Comparison of ENCODE assay signal across 9 cellular contexts in the genomic region with DNA sequence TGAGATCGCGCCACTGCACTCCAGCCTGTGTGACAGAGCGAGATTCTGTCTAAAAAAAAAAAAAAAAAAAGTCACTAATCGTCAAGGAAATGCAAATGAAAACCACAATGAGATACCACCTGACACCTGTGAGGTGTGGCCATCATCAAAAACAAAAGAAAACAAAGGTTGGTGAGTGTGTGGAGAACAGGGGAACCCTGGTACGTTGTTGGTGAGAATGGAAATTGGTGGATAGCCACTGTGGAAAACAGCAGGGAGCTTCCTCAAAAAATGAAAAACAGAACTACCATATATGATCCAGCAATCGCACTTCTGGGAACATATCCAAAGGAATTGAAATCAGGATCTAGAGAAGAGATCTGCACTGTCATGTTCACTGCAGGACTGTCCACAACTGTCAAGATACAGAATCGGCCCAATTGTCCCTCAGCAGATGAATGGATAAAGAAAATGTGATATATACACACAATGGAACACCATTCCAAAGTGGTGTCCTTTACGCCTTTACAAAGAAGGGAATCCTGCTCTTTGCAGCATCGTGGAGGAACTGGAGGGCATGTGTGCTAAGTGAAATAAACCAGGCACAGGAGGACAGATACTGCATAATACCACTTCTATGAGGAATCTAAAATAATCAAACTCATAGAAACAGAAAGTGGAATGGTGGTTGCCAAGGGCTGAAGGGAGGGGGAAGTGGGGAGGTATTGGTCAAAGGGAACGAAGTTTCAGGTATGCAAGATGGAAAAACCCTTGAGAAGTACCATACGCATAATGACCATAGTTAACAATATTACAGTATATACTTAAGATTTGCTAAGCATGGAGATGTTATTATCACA.
A peak's percentile ranks its signal among the peaks of the same experiment; 100 is the strongest.
DNase-seq lines count a peak whose midpoint lies in the region; ATAC-seq and TF ChIP-seq lines count a peak whose summit lies in the region.
"Had no signal": no experiment of that assay in that cellular context is flagged by ENCODE, and none has a peak within 500 bp of the region (broad histone marks: within the 10 kb centered on the region; RNA-seq: fewer than 3 reads in every experiment).

No MANE protein-coding gene starts in this region.

- 28 to 54% methylated on average over 8 to 11 of the region's 11 CpGs for WGBS in gastroesophageal sphincter (ENCODE audit: low coverage in 1 of 2), 2 donors
- WGBS in thyroid gland, 2 donors = 66 to 81% methylated on average over 11 of the region's 11 CpGs

- H3K36me3 ChIP-seq in gastroesophageal sphincter (peaks cover 0 to 1% of the 10 kb centered on the region in 2 donors), thyroid gland (no peaks in the 10 kb centered on the region)

- no peaks in the 10 kb centered on the region for H3K9me3 ChIP-seq in gastroesophageal sphincter
- no peaks in the 10 kb centered on the region for H3K9me3 ChIP-seq in thyroid gland

- ATAC-seq in HG03097 (IDR thresholded peaks at IDR 0.05; ENCODE audit: low FRiP score, unreplicated experiment) = peak; percentile 50
- ATAC-seq in gastroesophageal sphincter = no peak

- no peak for TF ChIP-seq EP300 in gastroesophageal sphincter (IDR thresholded peaks at IDR 0.05)

- peaks cover 35% of the 10 kb centered on the region for H3K4me1 Mint-ChIP-seq in activated T-helper 2 cell treated with anti-CD3 and anti-CD28 coated beads, Interferon-gamma antibody, Interleukin-2, Interleukin-4, amounts not matched to agents 10 μg/mL and 5 μg/mL and 100 μg/mL, durations not matched to agents 14 hours and 24 hours and 36 hours (ENCODE audit: low read depth)

- H3K36me3 Mint-ChIP-seq in activated T-helper 2 cell treated with anti-CD3 and anti-CD28 coated beads, Interferon-gamma antibody, Interleukin-2, Interleukin-4, amounts not matched to agents 10 μg/mL and 5 μg/mL and 100 μg/mL, durations not matched to agents 14 hours and 24 hours and 36 hours (ENCODE audit: low read depth) = peaks cover under 1% of the 10 kb centered on the region

- peak in 4 of 6 experiments; percentile 5 to 67 (median 62) for DNase-seq in stimulated activated naive CD4-positive, alpha-beta T cell (lab: John Stamatoyannopoulos, UW)
- DNase-seq in stimulated activated naive CD4-positive, alpha-beta T cell treated with Interleukin-2 at 50 U/mL for 16 hours (lab: John Stamatoyannopoulos, UW) = no peak
- no peak for DNase-seq in activated T-helper 2 cell treated with anti-CD3 and anti-CD28 coated beads, Interferon-gamma antibody, Interleukin-2, Interleukin-4, amounts not matched to agents 10 μg/mL and 5 μg/mL and 100 μg/mL, durations not matched to agents 14 hours and 24 hours and 36 hours (ENCODE audit: low spot score)
- DNase-seq in NCI-H526 treated with DMSO at 0.1 percent for 48 hours (lab: John Stamatoyannopoulos, UW) (no peak), dermis blood vessel endothelial cell (no peak), thyroid gland (no peak)

- H3K4me1 ChIP-seq in gastroesophageal sphincter = peaks cover 0 to 28% (median 4%) of the 10 kb centered on the region in 3 donors
- no peaks in the 10 kb centered on the region for H3K4me1 ChIP-seq in thyroid gland

- TF ChIP-seq CTCF in gastroesophageal sphincter (IDR thresholded peaks at IDR 0.05) (no peak), thyroid gland (IDR thresholded peaks at IDR 0.05) (no peak)

- peak overlapping the region; percentile 5 for H3K4me3 Mint-ChIP-seq in activated T-helper 2 cell treated with anti-CD3 and anti-CD28 coated beads, Interferon-gamma antibody, Interleukin-2, Interleukin-4, amounts not matched to agents 10 μg/mL and 5 μg/mL and 100 μg/mL, durations not matched to agents 14 hours and 24 hours and 36 hours (ENCODE audit: low read depth)
- H3K4me3 Mint-ChIP-seq: CD14-positive monocyte had no signal

- no peak overlapping the region for H3K27ac ChIP-seq in gastroesophageal sphincter
- no peak overlapping the region for H3K27ac ChIP-seq in thyroid gland

- H3K9me3 Mint-ChIP-seq in activated T-helper 2 cell treated with anti-CD3 and anti-CD28 coated beads, Interferon-gamma antibody, Interleukin-2, Interleukin-4, amounts not matched to agents 10 μg/mL and 5 μg/mL and 100 μg/mL, durations not matched to agents 14 hours and 24 hours and 36 hours = peaks cover 1% of the 10 kb centered on the region

- H3K27ac Mint-ChIP-seq in activated T-helper 2 cell treated with anti-CD3 and anti-CD28 coated beads, Interferon-gamma antibody, Interleukin-2, Interleukin-4, amounts not matched to agents 10 μg/mL and 5 μg/mL and 100 μg/mL, durations not matched to agents 14 hours and 24 hours and 36 hours = peak overlapping the region; percentile 34

- H3K4me3 ChIP-seq in gastroesophageal sphincter (no peak overlapping the region), thyroid gland (replicated peaks in 1 of 3) (no peak overlapping the region)

- H3K27me3 Mint-ChIP-seq in activated T-helper 2 cell treated with anti-CD3 and anti-CD28 coated beads, Interferon-gamma antibody, Interleukin-2, Interleukin-4, amounts not matched to agents 10 μg/mL and 5 μg/mL and 100 μg/mL, durations not matched to agents 14 hours and 24 hours and 36 hours (ENCODE audit: low read depth) = no peaks in the 10 kb centered on the region

- no peak for TF ChIP-seq POLR2A in gastroesophageal sphincter (IDR thresholded peaks at IDR 0.05)
- TF ChIP-seq POLR2A in thyroid gland (IDR thresholded peaks at IDR 0.05) = no peak

- intact Hi-C loops in activated T-helper 2 cell treated with anti-CD3 and anti-CD28 coated beads, Interferon-gamma antibody, Interleukin-2, Interleukin-4, amounts not matched to agents 10 μg/mL and 5 μg/mL and 100 μg/mL, durations not matched to agents 14 hours and 24 hours and 36 hours (cut with micrococcal nuclease) = loop anchor here (5.0 kb wide), 1 partner anchor 83 kb away; no protein-coding TSS in a partner anchor
- intact Hi-C loops in thyroid gland (cut with DNase I) = no loop called here

- H3K27me3 ChIP-seq in gastroesophageal sphincter (no peaks in the 10 kb centered on the region), thyroid gland (no peaks in the 10 kb centered on the region)

Comparison
In these comparisons a context has a peak if more than half of its experiments do, and no peak if none do; other contexts are left out.
1. DNase-seq: peak in stimulated activated naive CD4-positive, alpha-beta T cell (4 of 6); none in stimulated activated naive CD4-positive, alpha-beta T cell treated with Interleukin-2 at 50 U/mL for 16 hours (single experiment), activated T-helper 2 cell treated with anti-CD3 and anti-CD28 coated beads, Interferon-gamma antibody, Interleukin-2, Interleukin-4, amounts not matched to agents 10 μg/mL and 5 μg/mL and 100 μg/mL, durations not matched to agents 14 hours and 24 hours and 36 hours (single experiment), NCI-H526 treated with DMSO at 0.1 percent for 48 hours (single experiment), dermis blood vessel endothelial cell (single experiment) and thyroid gland (0 of 2).